In genomic region chr5:159262859-159263568, GRCh38 we compare ENCODE assay signal across 8 cellular contexts. TPM values are rescaled to one million over a fixed set of nuclear protein-coding genes. Genes with fewer than 3 reads are reported as not detected.
A peak's percentile ranks its signal among the peaks of the same experiment; 100 is the strongest.
DNase-seq lines count a peak whose midpoint lies in the region; ATAC-seq and TF ChIP-seq lines count a peak whose summit lies in the region.

TSS of gene UBLCP1 (plus strand) at chr5:159263290. CDS start at chr5:159268916, 5,626 bp downstream.

- H3K9me3 Mint-ChIP-seq in GM23338, result peaks cover 6% of the 10 kb centered on the region
- H3K9me3 Mint-ChIP-seq in naive thymus-derived CD4-positive, alpha-beta T cell, result peaks cover 0 to 14% (median 3%) of the 10 kb centered on the region in 11 donors
- peaks cover 4 to 6% of the 10 kb centered on the region in 2 donors for H3K9me3 Mint-ChIP-seq in stimulated activated naive B cell treated with anti-CD40 and anti-IgM and Interleukin-4, amounts not matched to agents 10 μg/mL and 1 μg/mL and 100 μg/mL, for 72 hours

- H3K27me3 Mint-ChIP-seq in GM23338 (ENCODE audit: insufficient read depth, low read depth, poor library complexity), result peaks cover 3% of the 10 kb centered on the region
- peaks cover 0 to 4% (median 0%) of the 10 kb centered on the region in 5 donors for H3K27me3 Mint-ChIP-seq in naive thymus-derived CD4-positive, alpha-beta T cell
- no peaks in the 10 kb centered on the region for H3K27me3 Mint-ChIP-seq in stimulated activated naive B cell treated with anti-CD40 and anti-IgM and Interleukin-4, amounts not matched to agents 10 μg/mL and 1 μg/mL and 100 μg/mL, for 72 hours

- peak within 1 kb of the TSS; percentile 94 for H3K4me3 Mint-ChIP-seq in GM23338
- H3K4me3 Mint-ChIP-seq in naive thymus-derived CD4-positive, alpha-beta T cell, result peak within 1 kb of the TSS; percentile 89 to 99 (median 96)
- H3K4me3 Mint-ChIP-seq in stimulated activated naive B cell treated with anti-CD40 and anti-IgM and Interleukin-4, amounts not matched to agents 10 μg/mL and 1 μg/mL and 100 μg/mL, for 72 hours, result peak within 1 kb of the TSS; percentile 87 to 98

- POLR2A ChIA-PET in naive thymus-derived CD4-positive, alpha-beta T cell (lab: Charles Lee), result interaction anchor here (0.6 to 1.7 kb wide), 10 partner anchors 11 to 856 kb away, joined by 3 to 18 read pairs (median 4); partner anchors contain the start of genes PWWP2A and TTC1

- peaks cover 37% of the 10 kb centered on the region for H3K79me2 ChIP-seq in GM23338 (replicated peaks; ENCODE audit: insufficient read depth)
- peaks cover 29% of the 10 kb centered on the region for H3K79me2 ChIP-seq in fibroblast of lung (ENCODE audit: control insufficient read depth, insufficient read depth, low read length)

- intact Hi-C loops in naive thymus-derived CD4-positive, alpha-beta T cell (cut with micrococcal nuclease), result loop anchor here (1.0 to 10.0 kb wide), 15 partner anchors 11 to 1521 kb away; partner anchors contain the start of genes PWWP2A (in 2 of the 2), SLU7 (in 2 of the 2), TTC1 (in 2 of the 2) and LSM11 (in 1 of the 2)

- peak; percentile 91 for ATAC-seq in GM23338
- ATAC-seq in naive thymus-derived CD4-positive, alpha-beta T cell, result peak; percentile 91
- ATAC-seq in stimulated activated naive B cell treated with anti-CD40 and anti-IgM and Interleukin-4, amounts not matched to agents 10 μg/mL and 1 μg/mL and 100 μg/mL, for 72 hours (replicated peaks), result peak; percentile 92

- H3K27me3 ChIP-seq in GM23338 (ENCODE audit: insufficient read depth), result peaks cover 4% of the 10 kb centered on the region; the same call in 1 of the 2 replicates
- no peaks in the 10 kb centered on the region for H3K27me3 ChIP-seq in fibroblast of lung (ENCODE audit: control insufficient read depth, insufficient read depth, low read length)
- H3K27me3 ChIP-seq in naive thymus-derived CD4-positive, alpha-beta T cell (ENCODE audit: control insufficient read depth in 2 of 2, insufficient read depth in 2 of 2, low read length in 2 of 2), result no peaks in the 10 kb centered on the region

- no peak for TF ChIP-seq CTCF in GM23338 (conservative IDR thresholded peaks at IDR 0.05; ENCODE audit: low read depth in 2 of 2)
- no peak for TF ChIP-seq CTCF in fibroblast of lung (conservative IDR thresholded peaks at IDR 0.05 in 1 of 2, IDR thresholded peaks at IDR 0.05 in 1 of 2; ENCODE audit: low read depth in 1 of 2, low read length in 2 of 2)

- H3K4me3 ChIP-seq in GM23338 (peak within 1 kb of the TSS; percentile 82), fibroblast of lung (replicated peaks in 1 of 4; ENCODE audit: control extremely low read depth in 1 of 4, insufficient read depth in 1 of 4, low read depth in 3 of 4, low read length in 4 of 4) (peak within 1 kb of the TSS; percentile 85 to 100 (median 97))
- peak within 1 kb of the TSS; percentile 76 for H3K4me3 ChIP-seq in naive thymus-derived CD4-positive, alpha-beta T cell (ENCODE audit: low read length)

- no peaks in the 10 kb centered on the region for H3K9me2 ChIP-seq in GM23338 (ENCODE audit: insufficient read depth)

- peaks cover 8% of the 10 kb centered on the region for H3K4me1 Mint-ChIP-seq in GM23338
- H3K4me1 Mint-ChIP-seq in naive thymus-derived CD4-positive, alpha-beta T cell, result peaks cover 28 to 65% (median 52%) of the 10 kb centered on the region in 7 donors
- peaks cover 13 to 31% of the 10 kb centered on the region in 2 donors for H3K4me1 Mint-ChIP-seq in stimulated activated naive B cell treated with anti-CD40 and anti-IgM and Interleukin-4, amounts not matched to agents 10 μg/mL and 1 μg/mL and 100 μg/mL, for 72 hours

- H3K27ac ChIP-seq in GM23338 (ENCODE audit: low read depth), result peak within 1 kb of the TSS; percentile 93
- H3K27ac ChIP-seq in fibroblast of lung (ENCODE audit: insufficient read depth, low read length), result peak within 1 kb of the TSS; percentile 95
- H3K27ac ChIP-seq in naive thymus-derived CD4-positive, alpha-beta T cell (ENCODE audit: low read depth, low read length), result peak within 1 kb of the TSS; percentile 90

- peak; percentile 84 for DNase-seq in EH (ENCODE audit: low read depth)
- peak; percentile 92 for DNase-seq in GM23338 (ENCODE audit: low spot score)
- peak; percentile 69 to 86 for DNase-seq in Kasumi-1 (lab: John Stamatoyannopoulos, UW)
- peak; percentile 92 for DNase-seq in RPMI8226
- DNase-seq in activated T-helper 1 cell treated with anti-CD3 and anti-CD28 coated beads, Interleukin-2, amount 50 U/mL, for 16 hours (ENCODE audit: low read depth in 1 of 2, low spot score in 1 of 2), result peak; percentile 55 to 68
- peak; percentile 73 to 81 for DNase-seq in fibroblast of lung (ENCODE audit: low read depth in 2 of 2)
- peak; percentile 65 to 88 (median 83) for DNase-seq in naive thymus-derived CD4-positive, alpha-beta T cell
- peak; percentile 76 for DNase-seq in stimulated activated naive B cell treated with anti-CD40 and anti-IgM and Interleukin-4, amounts not matched to agents 10 μg/mL and 1 μg/mL and 100 μg/mL, for 72 hours

- H3K9me3 ChIP-seq in fibroblast of lung (ENCODE audit: control insufficient read depth, insufficient read depth, low read depth, low read length), result no peaks in the 10 kb centered on the region
- no peaks in the 10 kb centered on the region for H3K9me3 ChIP-seq in naive thymus-derived CD4-positive, alpha-beta T cell (ENCODE audit: control insufficient read depth in 2 of 3, low read length in 3 of 3)

- H4K20me1 ChIP-seq in GM23338 (replicated peaks; ENCODE audit: insufficient read depth) (no peaks in the 10 kb centered on the region; the same call in 1 of the 2 replicates), fibroblast of lung (ENCODE audit: control insufficient read depth, extremely low read depth, insufficient read depth, low read length) (no peaks in the 10 kb centered on the region)

- H3K4me2 ChIP-seq in GM23338 (peak within 1 kb of the TSS; percentile 99), fibroblast of lung (ENCODE audit: extremely low read depth, insufficient read depth, low read length) (peak within 1 kb of the TSS; percentile 96)

- H2AFZ ChIP-seq in GM23338, result peak within 1 kb of the TSS; percentile 94
- H2AFZ ChIP-seq in fibroblast of lung (ENCODE audit: low read length), result peak within 1 kb of the TSS; percentile 95

- H3K9ac ChIP-seq in fibroblast of lung (ENCODE audit: insufficient read depth, low read length), result peak within 1 kb of the TSS; percentile 88

- CTCF ChIA-PET in naive thymus-derived CD4-positive, alpha-beta T cell (lab: Charles Lee), result interaction anchor here (0.6 to 1.3 kb wide), 3 partner anchors 11 to 106 kb away, joined by 4 to 5 read pairs (median 4); no protein-coding TSS in a partner anchor

- peak within 1 kb of the TSS; percentile 97 for H3K27ac Mint-ChIP-seq in GM23338
- peak within 1 kb of the TSS; percentile 97 to 100 (median 99) for H3K27ac Mint-ChIP-seq in naive thymus-derived CD4-positive, alpha-beta T cell
- peak within 1 kb of the TSS; percentile 99 for H3K27ac Mint-ChIP-seq in stimulated activated naive B cell treated with anti-CD40 and anti-IgM and Interleukin-4, amounts not matched to agents 10 μg/mL and 1 μg/mL and 100 μg/mL, for 72 hours

- H3K36me3 ChIP-seq in GM23338 (ENCODE audit: insufficient read depth) (no peaks in the 10 kb centered on the region), fibroblast of lung (ENCODE audit: control insufficient read depth, insufficient read depth, low read length) (no peaks in the 10 kb centered on the region)
- peaks cover 0 to 5% (median 0%) of the 10 kb centered on the region in 3 experiments for H3K36me3 ChIP-seq in naive thymus-derived CD4-positive, alpha-beta T cell (ENCODE audit: control insufficient read depth in 2 of 3, insufficient read depth in 3 of 3, low read length in 3 of 3)

- no peaks in the 10 kb centered on the region for H3F3A ChIP-seq in GM23338 (replicated peaks; ENCODE audit: low read depth)

- H3K4me1 ChIP-seq in GM23338 (ENCODE audit: insufficient read depth), result peaks cover 4% of the 10 kb centered on the region; the same call in 1 of the 2 replicates
- H3K4me1 ChIP-seq in fibroblast of lung (ENCODE audit: control insufficient read depth, extremely low read depth, insufficient read depth, low read length), result peaks cover 4% of the 10 kb centered on the region
- peaks cover 8 to 17% of the 10 kb centered on the region in 2 donors for H3K4me1 ChIP-seq in naive thymus-derived CD4-positive, alpha-beta T cell (ENCODE audit: control insufficient read depth in 2 of 2, insufficient read depth in 2 of 2, low read length in 2 of 2)

- peaks cover 26% of the 10 kb centered on the region for H3K36me3 Mint-ChIP-seq in GM23338 (ENCODE audit: low read depth)
- H3K36me3 Mint-ChIP-seq in naive thymus-derived CD4-positive, alpha-beta T cell, result peaks cover 4 to 39% (median 22%) of the 10 kb centered on the region in 5 donors
- peaks cover 17 to 27% of the 10 kb centered on the region in 2 donors for H3K36me3 Mint-ChIP-seq in stimulated activated naive B cell treated with anti-CD40 and anti-IgM and Interleukin-4, amounts not matched to agents 10 μg/mL and 1 μg/mL and 100 μg/mL, for 72 hours

TF ChIP-seq in GM23338, 12 proteins besides CTCF, POLR2A, EP300 and RAD21:
- peak; percentile 95 for TF ChIP-seq POLR2AphosphoS5 (IDR thresholded peaks at IDR 0.05; ENCODE audit: low read depth)
- no peak for TF ChIP-seq JUNB (IDR thresholded peaks at IDR 0.05; ENCODE audit: unreplicated experiment)
- peak; percentile 58; the same call in 1 of the 2 replicates for TF ChIP-seq CREB1 (CRISPR knock-in tag; IDR thresholded peaks at IDR 0.05; ENCODE audit: low read depth)
- TF ChIP-seq ETS1 (IDR thresholded peaks at IDR 0.05), result peak; percentile 75; the same call in 1 of the 2 replicates

RNA-seq across cellular contexts. Expression of gene UBLCP1, which starts in this region (rescaled TPM):
- 45.0 and 47.6 TPM in 2 replicates for total RNA-seq in GM23338 (2014; rRNA removed; shearing (Covaris generic))
- 42.6 and 56.1 TPM in 2 replicates for polyA plus RNA-seq in GM23338 (2016; fragmentation: Nextera tagmentation; extraction: Ambion mirVana)
- 13.9 and 15.4 TPM in 2 replicates for total RNA-seq in fibroblast of lung
- polyA plus RNA-seq in fibroblast of lung, result 30.0 and 30.4 TPM in 2 replicates
- polyA plus RNA-seq in fibroblast of lung (2012), result 23.5 and 26.2 TPM in 2 replicates
- 0.70 TPM in 1 of 2 replicates, not detected in the other for polyA minus RNA-seq in fibroblast of lung (ENCODE audit: low replicate concordance)
- total RNA-seq in naive thymus-derived CD4-positive, alpha-beta T cell, result 10 to 100 TPM; 18.2 to 30.9 (median 30.2) TPM
- 10 to 100 TPM; 57.1 to 62.2 TPM for polyA plus RNA-seq in naive thymus-derived CD4-positive, alpha-beta T cell

Comparison
In these comparisons a context has a peak if more than half of its experiments do, and no peak if none do; other contexts are left out.
1. Peak in every context shown above with its lines: DNase-seq, ATAC-seq, H3K4me3 ChIP-seq and H3K27ac ChIP-seq.